9 cellular contexts compared by ENCODE assay signal in the genomic region with DNA sequence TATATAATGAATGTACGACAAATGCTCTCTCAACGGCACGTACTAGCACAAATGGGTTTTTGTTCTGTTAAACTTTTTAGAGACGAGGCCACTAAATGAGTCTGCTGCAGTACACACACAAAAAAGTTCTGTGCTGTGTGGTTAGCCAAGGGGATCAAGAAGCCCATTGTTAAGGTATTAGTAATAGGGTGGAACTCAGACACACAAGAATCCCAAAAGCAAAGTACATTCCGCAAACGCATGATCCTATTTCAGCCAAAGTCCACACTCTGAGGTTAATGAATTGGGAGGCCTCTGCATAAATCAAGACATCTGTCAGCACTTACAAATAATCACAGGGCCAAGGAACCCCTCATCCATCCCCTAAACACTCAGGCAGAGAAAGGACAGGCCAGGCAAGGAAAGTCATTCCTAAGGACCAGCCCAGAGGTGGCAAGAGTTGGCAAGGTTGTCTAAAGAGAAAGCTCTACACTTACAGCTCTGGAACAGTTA. TPM values are rescaled to one million over a fixed set of nuclear protein-coding genes. Genes with fewer than 3 reads are reported as not detected.
DNase-seq lines count a peak whose midpoint lies in the region; ATAC-seq and TF ChIP-seq lines count a peak whose summit lies in the region.
"Had no signal": no experiment of that assay in that cellular context is flagged by ENCODE, and none has a peak within 500 bp of the region (broad histone marks: within the 10 kb centered on the region; RNA-seq: fewer than 3 reads in every experiment).

No MANE protein-coding gene starts in this region.

- H3K23me2 ChIP-seq in H9 (ENCODE audit: insufficient read length, low read depth, low read length, poor library complexity, severe bottlenecking): no peaks in the 10 kb centered on the region

- no CpG with 5 or more reads among the region's 6 CpGs for WGBS in H9 (ENCODE audit: extremely low coverage, insufficient read length, low lambda C conversion rate)
- WGBS in spleen, 5 donors: 83 to 91% (median 88%) methylated on average over 6 of the region's 6 CpGs

- H3K4me1 ChIP-seq in H9 (ENCODE audit: insufficient read depth, low read length) (peaks cover 20% of the 10 kb centered on the region), spleen (peaks cover 9 to 74% (median 25%) of the 10 kb centered on the region in 6 donors)

- peak overlapping the region; percentile 65 for H3K27ac ChIP-seq in H9 (ENCODE audit: insufficient read length, low read depth, low read length)
- peak overlapping the region in 7 of 8 donors; percentile 1 to 64 (median 48) for H3K27ac ChIP-seq in spleen

- TF ChIP-seq CTCF in H9 (conservative IDR thresholded peaks at IDR 0.05) (no peak), activated B cell treated with CpG ODN at 0.5 μM for 24 hours (IDR thresholded peaks at IDR 0.05) (no peak), spleen (IDR thresholded peaks at IDR 0.05 in 8 of 11, conservative IDR thresholded peaks at IDR 0.05 in 3 of 11) (no peak)

- no peaks in the 10 kb centered on the region for H4K20me1 ChIP-seq in H9 (ENCODE audit: control insufficient read depth, insufficient read depth, insufficient read length)

- no peak overlapping the region for H3T11ph ChIP-seq in H9 (ENCODE audit: low read length)

- H2AFZ ChIP-seq in H9 (ENCODE audit: low read length): no peak overlapping the region

- no peak for DNase-seq in H9
- DNase-seq in activated B cell treated with CpG ODN at 0.5 μM for 24 hours: no peak
- no peak for DNase-seq in left ventricle myocardium superior
- DNase-seq in spleen: no peak
- DNase-seq in Kasumi-1 (lab: John Stamatoyannopoulos, UW): no peak
- DNase-seq in NCI-H146 treated with DMSO at 0.1 percent for 48 hours (lab: John Stamatoyannopoulos, UW; ENCODE audit: unreplicated experiment): no peak
- DNase-seq in NCI-H128 (lab: John Stamatoyannopoulos, UW; ENCODE audit: unreplicated experiment): no peak
- DNase-seq: activated CD4-positive, alpha-beta memory T cell treated with anti-CD3 and anti-CD28 coated beads, Interleukin-2, amount 10 ng/mL, durations not matched to agents 7 days and 5 days had no signal

- no peaks in the 10 kb centered on the region for H3K27me3 ChIP-seq in H9 (ENCODE audit: insufficient read depth, low read length)
- H3K27me3 ChIP-seq in spleen (replicated peaks in 1 of 7): no peaks in the 10 kb centered on the region

- no peak overlapping the region for H3K4ac ChIP-seq in H9 (ENCODE audit: low read depth, low read length)

- H2AK5ac ChIP-seq in H9 (ENCODE audit: insufficient read length, low read length): no peak overlapping the region

- peaks cover 26% of the 10 kb centered on the region; the same call in 1 of the 2 replicates for H3K79me2 ChIP-seq in H9 (ENCODE audit: insufficient read depth, low read length)

- no peak overlapping the region for H2BK120ac ChIP-seq in H9 (ENCODE audit: low read depth, low read length, poor library complexity, severe bottlenecking)

- no peaks in the 10 kb centered on the region for H3K79me1 ChIP-seq in H9 (ENCODE audit: insufficient read depth, low read depth, low read length, poor library complexity, severe bottlenecking)

- no peak overlapping the region for H3K14ac ChIP-seq in H9 (ENCODE audit: insufficient read depth, low read length)

- CTCF ChIA-PET in activated B cell treated with CpG ODN at 0.5 μM for 24 hours (lab: Charles Lee): no interaction called here

- H4K8ac ChIP-seq in H9 (replicated peaks; ENCODE audit: insufficient read length, low read depth, low read length): no peak overlapping the region

- no peak overlapping the region for H3K23ac ChIP-seq in H9 (ENCODE audit: insufficient read length, low read depth, low read length)

- H3K9ac ChIP-seq in H9 (ENCODE audit: extremely low read depth, insufficient read length, low read length): no peak overlapping the region

- H3K27ac Mint-ChIP-seq in H9 (peak overlapping the region; percentile 73 to 88 (median 88)), activated B cell treated with CpG ODN at 0.5 μM for 24 hours (peak overlapping the region; percentile 94)
- H3K27ac Mint-ChIP-seq: activated CD4-positive, alpha-beta memory T cell treated with anti-CD3 and anti-CD28 coated beads, Interleukin-2, amount 10 ng/mL, durations not matched to agents 7 days and 5 days had no signal

- H3K18ac ChIP-seq in H9 (ENCODE audit: insufficient read length, low read depth, low read length): no peak overlapping the region

- no peak overlapping the region for H2BK20ac ChIP-seq in H9 (ENCODE audit: low read depth, low read length, poor library complexity, severe bottlenecking)

- H3K27me3 Mint-ChIP-seq in H9 (ENCODE audit: low read depth): no peaks in the 10 kb centered on the region
- no peaks in the 10 kb centered on the region for H3K27me3 Mint-ChIP-seq in activated B cell treated with CpG ODN at 0.5 μM for 24 hours

- H2BK15ac ChIP-seq in H9 (ENCODE audit: low read depth, low read length): no peak overlapping the region

- TF ChIP-seq POLR2A in spleen (IDR thresholded peaks at IDR 0.05): no peak

- H4K5ac ChIP-seq in H9 (ENCODE audit: insufficient read length, low read depth, low read length): no peak overlapping the region

- no peaks in the 10 kb centered on the region for H3K9me3 ChIP-seq in H9 (ENCODE audit: control insufficient read depth, low read depth, low read length)
- H3K9me3 ChIP-seq in spleen: no peaks in the 10 kb centered on the region

- no peaks in the 10 kb centered on the region for H3K9me3 Mint-ChIP-seq in H9
- H3K9me3 Mint-ChIP-seq in activated B cell treated with CpG ODN at 0.5 μM for 24 hours: no peaks in the 10 kb centered on the region
- H3K9me3 Mint-ChIP-seq: activated CD4-positive, alpha-beta memory T cell treated with anti-CD3 and anti-CD28 coated beads, Interleukin-2, amount 10 ng/mL, durations not matched to agents 7 days and 5 days had no signal

- H2BK5ac ChIP-seq in H9 (ENCODE audit: insufficient read length, low read length): no peak overlapping the region

- no peaks in the 10 kb centered on the region for H3K36me3 ChIP-seq in spleen

- H3K4me3 ChIP-seq in spleen: no peak overlapping the region

- no peak overlapping the region for H4K91ac ChIP-seq in H9 (ENCODE audit: insufficient read length, low read depth, low read length)

- H3K4me1 Mint-ChIP-seq in H9 (peaks cover 51 to 52% of the 10 kb centered on the region in 2 experiments), activated B cell treated with CpG ODN at 0.5 μM for 24 hours (peaks cover 83% of the 10 kb centered on the region)

- POLR2A ChIA-PET in activated B cell treated with CpG ODN at 0.5 μM for 24 hours (lab: Charles Lee): interaction anchor here (0.9 to 1.6 kb wide), 3 partner anchors 11 to 137 kb away, joined by 3 to 4 read pairs (median 3); partner anchors contain the start of genes GPD1L, OSBPL10 and ZNF860

- no peak overlapping the region for H2BK12ac ChIP-seq in H9 (ENCODE audit: insufficient read length, low read depth, low read length)

- H3K4me2 ChIP-seq in H9 (ENCODE audit: insufficient read depth, insufficient read length, low read length): no peak overlapping the region

- H3K4me3 Mint-ChIP-seq in H9: no peak overlapping the region
- H3K4me3 Mint-ChIP-seq in activated B cell treated with CpG ODN at 0.5 μM for 24 hours: no peak overlapping the region
- H3K4me3 Mint-ChIP-seq: activated CD4-positive, alpha-beta memory T cell treated with anti-CD3 and anti-CD28 coated beads, Interleukin-2, amount 10 ng/mL, durations not matched to agents 7 days and 5 days had no signal

- peaks cover 0 to 11% (median 2%) of the 10 kb centered on the region in 3 experiments; a peak in 2 of 7 replicates for H3K36me3 Mint-ChIP-seq in H9 (ENCODE audit: insufficient read depth in 1 of 3, low read depth in 3 of 3)
- H3K36me3 Mint-ChIP-seq in activated B cell treated with CpG ODN at 0.5 μM for 24 hours (ENCODE audit: low read depth): peaks cover 35% of the 10 kb centered on the region

- H3K56ac ChIP-seq in H9 (ENCODE audit: insufficient read length, low read depth, low read length): no peak overlapping the region

- intact Hi-C loops in activated B cell treated with CpG ODN at 0.5 μM for 24 hours (cut with micrococcal nuclease) (loop anchor here (1.0 kb wide), 1 partner anchor 9 kb away; no protein-coding TSS in a partner anchor), left ventricle myocardium superior (cut with micrococcal nuclease) (no loop called here), spleen (cut with DNase I; ENCODE audit: low total_unique reads) (no loop called here)

- ATAC-seq in activated B cell treated with CpG ODN at 0.5 μM for 24 hours (ENCODE audit: low read depth) (no peak), left ventricle myocardium superior (peak; percentile 77)
- ATAC-seq in activated CD4-positive, CD25-positive, alpha-beta regulatory T cell treated with anti-CD3 and anti-CD28 coated beads, Interleukin-2, amount 50 U/mL, for 24 hours: no peak

RNA-seq across cellular contexts. Expression of gene OSBPL10, which starts 12.1 kb away (rescaled TPM):
- 42.7 and 46.7 TPM in 2 replicates for total RNA-seq in H9 (2021)
- total RNA-seq in activated B cell treated with CpG ODN at 0.5 μM for 24 hours: 125 and 137 TPM in 2 replicates
- total RNA-seq in left ventricle myocardium superior: 5.3 TPM
- 10 to 100 TPM; 38.4 to 95.1 (median 70.9) TPM for total RNA-seq in spleen
- 1 to 10 TPM; 3.8 to 5.3 (median 4.2) TPM for polyA plus RNA-seq in spleen

RNA-seq across cellular contexts. Expression of gene ZNF860, which starts 12.6 kb away (rescaled TPM):
- 2.1 and 2.6 TPM in 2 replicates for total RNA-seq in H9 (2021)
- 16.6 and 19.1 TPM in 2 replicates for total RNA-seq in activated B cell treated with CpG ODN at 0.5 μM for 24 hours
- total RNA-seq in left ventricle myocardium superior: 0.17 TPM
- total RNA-seq in spleen: 1 to 10 TPM; 3.1 to 9.5 (median 5.6) TPM
- 1 to 10 TPM; 1.3 to 1.6 (median 1.6) TPM for polyA plus RNA-seq in spleen
